In genomic region chr7:111092406-111093160, GRCh38 we compare ENCODE assay signal across 9 cellular contexts. TPM values are rescaled to one million over a fixed set of nuclear protein-coding genes. Genes with fewer than 3 reads are reported as not detected.
DNase-seq lines count a peak whose midpoint lies in the region; ATAC-seq, FAIRE-seq and TF ChIP-seq lines count a peak whose summit lies in the region.
"Had no signal": no experiment of that assay in that cellular context is flagged by ENCODE, and none has a peak within 500 bp of the region (broad histone marks: within the 10 kb centered on the region; RNA-seq: fewer than 3 reads in every experiment).

No MANE protein-coding gene starts in this region.

- no peak overlapping the region for H3K9ac ChIP-seq in Loucy (ENCODE audit: low read depth, low read length, poor library complexity, severe bottlenecking)
- no peak overlapping the region for H3K9ac ChIP-seq in HepG2 (ENCODE audit: insufficient read depth, low read depth, low read length)

- ATAC-seq in A549 (no peak), GM19438 (IDR thresholded peaks at IDR 0.05; ENCODE audit: low read depth, unreplicated experiment) (peak; percentile 61), HepG2 (no peak)

- in situ Hi-C loops in HepG2 (cut with HindIII; ENCODE audit: extremely low pct_ligation_motif_present, low pct_unique_long_range_greater_than_20kb), result loop anchor here (5.0 to 25.0 kb wide), 3 partner anchors 395 to 1005 kb away; no protein-coding TSS in a partner anchor

- H3K9me2 ChIP-seq in Loucy (replicated peaks; ENCODE audit: low read depth, low read length), result no peaks in the 10 kb centered on the region

- WGBS in A549 (ENCODE audit: missing lambda C conversion rate), result 49% methylated on average over 2 of the region's 2 CpGs
- 69 to 81% methylated on average over 1 to 2 of the region's 2 CpGs for WGBS in ectodermal cell, 2 experiments
- WGBS in HepG2 (ENCODE audit: low lambda C conversion rate), result 13% methylated on average over 2 of the region's 2 CpGs

- TF ChIP-seq POLR2A in A549 (IDR thresholded peaks at IDR 0.05; ENCODE audit: low read length) (no peak), HepG2 (IDR thresholded peaks at IDR 0.05; ENCODE audit: insufficient read depth in 1 of 2, low read depth in 2 of 2, low read length in 2 of 2) (no peak)

- CTCF ChIA-PET in A549 (lab: Yijun Ruan, JAX) (interaction anchor here (0.8 to 1.1 kb wide), 2 partner anchors 71 to 544 kb away, joined by 3 read pairs; no protein-coding TSS in a partner anchor), HepG2 (lab: Yijun Ruan, JAX; ENCODE audit: low intra/inter-chr PET ratio, low total read pairs) (no interaction called here)

- TF ChIP-seq EP300 in A549 (IDR thresholded peaks at IDR 0.05) (no peak), HepG2 (IDR thresholded peaks at IDR 0.05; ENCODE audit: low read depth in 2 of 2, low read length in 2 of 2) (no peak), HepG2 (CRISPR knock-in tag; IDR thresholded peaks at IDR 0.05; ENCODE audit: borderline replicate concordance) (no peak)

- no peaks in the 10 kb centered on the region for H3F3A ChIP-seq in Loucy (ENCODE audit: low read depth)

- POLR2A ChIA-PET in A549 (lab: Yijun Ruan, JAX) (no interaction called here), HepG2 (lab: Yijun Ruan, JAX) (no interaction called here)

- H4K20me1 ChIP-seq in Loucy (ENCODE audit: insufficient read depth, low read length, poor library complexity, severe bottlenecking) (no peaks in the 10 kb centered on the region), HepG2 (ENCODE audit: insufficient read depth, low read length) (no peaks in the 10 kb centered on the region)

- TF ChIP-seq CTCF in A549 (IDR thresholded peaks at IDR 0.05) (no peak), Loucy (conservative IDR thresholded peaks at IDR 0.05; ENCODE audit: low read length) (no peak), HepG2 (CRISPR knock-in tag; IDR thresholded peaks at IDR 0.05) (no peak)

- H3K36me3 ChIP-seq in Loucy (ENCODE audit: insufficient read depth, low read length) (no peaks in the 10 kb centered on the region), ectodermal cell (ENCODE audit: control insufficient read depth, insufficient read depth, low read length) (no peaks in the 10 kb centered on the region), HepG2 (replicated peaks in 1 of 2; ENCODE audit: control insufficient read depth in 1 of 2, insufficient read depth in 2 of 2, low read length in 2 of 2) (no peaks in the 10 kb centered on the region)

- H3K4me1 ChIP-seq in A549 (peaks cover 18% of the 10 kb centered on the region; the same call in 2 of the 3 replicates), Loucy (ENCODE audit: insufficient read depth, low read length, poor library complexity, severe bottlenecking) (peaks cover 15% of the 10 kb centered on the region), ectodermal cell (ENCODE audit: control insufficient read depth, insufficient read depth, low read length) (peaks cover 42% of the 10 kb centered on the region), HepG2 (ENCODE audit: insufficient read depth, low read length) (no peaks in the 10 kb centered on the region)

- BruUV-seq in HepG2 (replicated peaks; lab: Mats Ljungman, UMichigan), result no TSS peak

- TF ChIP-seq RAD21 in A549 (conservative IDR thresholded peaks at IDR 0.05 in 1 of 2, IDR thresholded peaks at IDR 0.05 in 1 of 2) (no peak), HepG2 (CRISPR knock-in tag; IDR thresholded peaks at IDR 0.05) (no peak)

- no peak for DNase-seq in A549 (ENCODE audit: low read depth in 1 of 2, low spot score in 1 of 2)
- no peak for DNase-seq in SW 1271 (lab: John Stamatoyannopoulos, UW)
- no peak for DNase-seq in COLO829 (ENCODE audit: low spot score)
- DNase-seq in NOMO-1 treated with dmso at 0.1 percent for 144 hours (lab: John Stamatoyannopoulos, UW; ENCODE audit: unreplicated experiment), result no peak
- DNase-seq in HepG2 (ENCODE audit: low spot score), result no peak

- H3K4me3 ChIP-seq in A549 (no peak overlapping the region), Loucy (ENCODE audit: low read length, poor library complexity, severe bottlenecking) (no peak overlapping the region), ectodermal cell (ENCODE audit: insufficient read depth, low read depth, low read length) (peak overlapping the region; percentile 22), HepG2 (replicated peaks in 1 of 3; ENCODE audit: insufficient read depth in 1 of 3, low read depth in 2 of 3, low read length in 3 of 3) (no peak overlapping the region)

- FAIRE-seq in A549 (lab: Jason Lieb, UNC) (peak; percentile 39), HepG2 (lab: Jason Lieb, UNC) (no peak)

- H3K79me2 ChIP-seq in Loucy (ENCODE audit: insufficient read depth, low read length) (no peaks in the 10 kb centered on the region), HepG2 (ENCODE audit: insufficient read depth, low read length) (no peaks in the 10 kb centered on the region)

- no peak overlapping the region for H3K4me2 ChIP-seq in A549
- peak overlapping the region; percentile 11 for H3K4me2 ChIP-seq in Loucy (ENCODE audit: low read depth, low read length, poor library complexity, severe bottlenecking)
- no peak overlapping the region for H3K4me2 ChIP-seq in HepG2 (ENCODE audit: low read depth, low read length)

- H3K27ac ChIP-seq in A549 (peak overlapping the region in 1 of 2 experiments; percentile 36; a peak in 1 of 6 replicates), ectodermal cell (ENCODE audit: insufficient read depth, low read depth, low read length, poor library complexity, severe bottlenecking) (no peak overlapping the region), HepG2 (ENCODE audit: extremely low read length, insufficient read depth, low read length) (no peak overlapping the region)

- H3K27me3 ChIP-seq in Loucy (ENCODE audit: insufficient read depth, low read length, poor library complexity, severe bottlenecking) (no peaks in the 10 kb centered on the region), ectodermal cell (ENCODE audit: control insufficient read depth, insufficient read depth, low read length, poor library complexity, severe bottlenecking) (no peaks in the 10 kb centered on the region), HepG2 (ENCODE audit: control insufficient read depth in 1 of 2, insufficient read depth in 2 of 2, low read length in 2 of 2) (no peaks in the 10 kb centered on the region)

- H2AFZ ChIP-seq in Loucy (ENCODE audit: low read length) (no peak overlapping the region), HepG2 (ENCODE audit: low read length) (no peak overlapping the region)

- H3K9me3 ChIP-seq in A549, result no peaks in the 10 kb centered on the region
- H3K9me3 ChIP-seq in Loucy (ENCODE audit: insufficient read depth, low read depth, low read length), result no peaks in the 10 kb centered on the region
- no peaks in the 10 kb centered on the region for H3K9me3 ChIP-seq in ectodermal cell (ENCODE audit: control insufficient read depth, low read length)
- no peaks in the 10 kb centered on the region for H3K9me3 ChIP-seq in HepG2 (ENCODE audit: low read length)

- intact Hi-C loops in HepG2 (cut with micrococcal nuclease; ENCODE audit: unreplicated experiment), result loop anchor here (5.0 to 10.0 kb wide), 2 partner anchors 258 to 470 kb away; partner anchors contain the start of gene IMMP2L

TF ChIP-seq in A549, 52 proteins besides CTCF, POLR2A, EP300 and RAD21 (continues in another document):
- TF ChIP-seq ZC3H11A (IDR thresholded peaks at IDR 0.05) (no peak), TFCP2L1 (CRISPR knock-in tag; IDR thresholded peaks at IDR 0.05) (no peak), MAFK (IDR thresholded peaks at IDR 0.05; ENCODE audit: partially characterized antibody) (no peak), CHD4 (IDR thresholded peaks at IDR 0.05; ENCODE audit: borderline replicate concordance) (no peak), EHF (CRISPR knock-in tag; IDR thresholded peaks at IDR 0.05) (no peak), PHF8 (IDR thresholded peaks at IDR 0.05; ENCODE audit: borderline replicate concordance, low read depth) (no peak)

TF ChIP-seq in HepG2, 621 proteins besides CTCF, POLR2A, EP300 and RAD21:
- TF ChIP-seq PTBP1 (IDR thresholded peaks at IDR 0.05; ENCODE audit: low read depth, low read length, poor library complexity, severe bottlenecking), result no peak
TF ChIP-seq in HepG2: peak in this region for 0.

RNA-seq across cellular contexts. Expression of gene LRRN3, which starts 1.7 kb away (rescaled TPM):
- 0.06 and 0.09 TPM in 2 replicates for polyA plus RNA-seq in A549 (2011; rRNA removed)
- 0.01 and 0.03 TPM in 2 replicates for polyA plus RNA-seq in A549 (2012; cell fraction: cytosol; rRNA removed)
- polyA plus RNA-seq in A549 (2012; cell fraction: nucleus; rRNA removed), result 0.02 TPM in 2 replicates
- polyA plus RNA-seq in A549 (2017; fragmentation: RNase III; extraction: RNeasy Plus Mini Kit Qiagen cat#74134 plus additional on column Dnase treatment), result 0.04 to 0.05 TPM in 2 of 3 replicates, not detected in the other
- polyA minus RNA-seq in A549 (2011; rRNA and poly(A)+ RNA removed), result not detected in 2 replicates
- 28.9 TPM for polyA plus RNA-seq in ectodermal cell (2013, experiment 1 of 4)
- polyA plus RNA-seq in ectodermal cell (2013, experiment 2 of 4), result 24.0 TPM
- polyA plus RNA-seq in ectodermal cell (2013, experiment 3 of 4), result 17.3 TPM
- 17.8 TPM for polyA plus RNA-seq in ectodermal cell (2013, experiment 4 of 4)
- 0.07 TPM in 1 of 2 replicates, not detected in the other for total RNA-seq in HepG2 (2016; rRNA removed; fragmentation: Illumina TruSeq; extraction: Trizol)
- total RNA-seq in HepG2 (2016; cell fraction: cytosol; rRNA removed; fragmentation: Illumina TruSeq; extraction: Trizol; ENCODE audit: low read depth), result not detected in 2 replicates
- total RNA-seq in HepG2 (2016; cell fraction: insoluble cytoplasmic fraction; rRNA removed; fragmentation: Illumina TruSeq; extraction: Trizol), result not detected in 2 replicates
- total RNA-seq in HepG2 (2016; cell fraction: membrane; rRNA removed; fragmentation: Illumina TruSeq; extraction: Trizol), result not detected in 2 replicates
- not detected in 2 replicates for total RNA-seq in HepG2 (2016; cell fraction: nucleus; rRNA removed; fragmentation: Illumina TruSeq; extraction: Trizol)
- polyA plus RNA-seq in HepG2 (2011; rRNA removed), result not detected in 2 replicates
- not detected in 2 replicates for polyA plus RNA-seq in HepG2 (2011; cell fraction: cytosol; rRNA removed)
- polyA plus RNA-seq in HepG2 (2011; cell fraction: nucleus; rRNA removed), result not detected in 2 replicates
- polyA plus RNA-seq in HepG2 (2012), result not detected in 2 replicates
- not detected in 2 replicates for polyA plus RNA-seq in HepG2 (2016; cell fraction: cytosol; fragmentation: Illumina TruSeq; extraction: Trizol; ENCODE audit: low read depth)
- not detected in 2 replicates for polyA plus RNA-seq in HepG2 (2016; cell fraction: insoluble cytoplasmic fraction; fragmentation: Illumina TruSeq; extraction: Trizol; ENCODE audit: low read depth)
- not detected in 2 replicates for polyA plus RNA-seq in HepG2 (2016; cell fraction: membrane; fragmentation: Illumina TruSeq; extraction: Trizol; ENCODE audit: low read depth)
- not detected in 2 replicates for polyA plus RNA-seq in HepG2 (2016; cell fraction: nucleus; fragmentation: Illumina TruSeq; extraction: Trizol; ENCODE audit: insufficient read depth, low read depth)
- not detected in 2 replicates for polyA minus RNA-seq in HepG2 (2011; rRNA and poly(A)+ RNA removed; ENCODE audit: low replicate concordance)
- not detected in 2 replicates for polyA minus RNA-seq in HepG2 (2011; cell fraction: cytosol; rRNA and poly(A)+ RNA removed)
- 0.26 TPM in 1 of 2 replicates, not detected in the other for polyA minus RNA-seq in HepG2 (2011; cell fraction: nucleus; rRNA and poly(A)+ RNA removed)
- total RNA-seq: lung microvascular endothelial cell had no signal
